ENCODE assay signal across 8 cellular contexts in the genomic region with DNA sequence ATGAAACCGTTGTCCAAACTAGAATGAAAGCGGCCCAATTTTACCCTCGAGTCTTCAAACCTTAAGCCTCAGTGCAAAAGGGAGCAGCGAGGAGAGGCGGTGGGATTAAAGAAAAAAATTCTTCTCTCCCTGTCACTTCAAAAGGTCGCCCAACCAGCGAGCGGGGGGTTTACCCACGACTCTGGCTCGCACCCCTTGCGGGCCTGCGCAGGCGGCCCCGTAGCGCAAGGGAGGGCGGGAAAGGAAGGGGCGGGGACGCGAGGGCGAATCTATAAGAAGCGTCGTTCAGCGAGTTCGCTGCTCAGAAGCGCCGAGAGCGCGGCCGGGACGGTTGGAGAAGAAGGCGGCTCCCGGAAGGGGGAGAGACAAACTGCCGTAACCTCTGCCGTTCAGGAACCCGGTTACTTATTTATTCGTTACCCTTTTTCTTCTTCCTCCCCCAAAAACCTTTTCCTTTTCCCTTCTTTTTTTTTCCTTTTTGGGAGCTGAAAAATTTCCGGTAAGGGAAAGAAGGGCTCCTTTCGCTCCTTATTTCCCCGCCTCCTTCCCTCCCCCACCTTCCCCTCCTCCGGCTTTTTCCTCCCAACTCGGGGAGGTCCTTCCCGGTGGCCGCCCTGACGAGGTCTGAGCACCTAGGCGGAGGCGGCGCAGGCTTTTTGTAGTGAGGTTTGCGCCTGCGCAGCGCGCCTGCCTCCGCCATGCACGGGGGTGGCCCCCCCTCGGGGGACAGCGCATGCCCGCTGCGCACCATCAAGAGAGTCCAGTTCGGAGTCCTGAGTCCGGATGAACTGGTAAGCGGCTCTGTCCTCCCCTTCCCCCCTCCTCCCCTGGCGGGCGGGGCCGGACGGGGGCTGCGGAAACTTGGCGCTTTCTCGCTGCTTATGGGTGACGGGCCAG. TPM values are rescaled to one million over a fixed set of nuclear protein-coding genes. Genes with fewer than 3 reads are reported as not detected.
DNase-seq lines count a peak whose midpoint lies in the region; ATAC-seq and TF ChIP-seq lines count a peak whose summit lies in the region.

A gene (plus strand): TSS at position 300 of the 897 bp plus-strand sequence.

- no peak for TF ChIP-seq CTCF in lower leg skin (IDR thresholded peaks at IDR 0.05)

- CTCF ChIA-PET in activated CD4-positive, alpha-beta memory T cell treated with anti-CD3 and anti-CD28 coated beads, Interleukin-2, amount 10 ng/mL, durations not matched to agents 7 days and 5 days (lab: Charles Lee) = interaction anchor here (0.6 to 5.7 kb wide), 5 partner anchors 8 to 136 kb away, joined by 3 to 47 read pairs (median 3); a partner anchor contains a TSS

- intact Hi-C loops in lower leg skin (cut with DNase I; ENCODE audit: low total_unique reads) = no loop called here

- H3K27ac Mint-ChIP-seq in activated CD4-positive, alpha-beta memory T cell treated with anti-CD3 and anti-CD28 coated beads, Interleukin-2, amount 10 ng/mL, durations not matched to agents 7 days and 5 days = peak within 1 kb of the TSS; percentile 98

- ATAC-seq in GM19438 (IDR thresholded peaks at IDR 0.05; ENCODE audit: low read depth, unreplicated experiment) = peak; percentile 54
- peak; percentile 33 for ATAC-seq in HG03575 (IDR thresholded peaks at IDR 0.05; ENCODE audit: extremely low read depth, insufficient number of reproducible peaks, low FRiP score, unreplicated experiment)

- no peaks in the 10 kb centered on the region for H3K27me3 ChIP-seq in duodenal mucosa (ENCODE audit: control insufficient read depth in 1 of 2, insufficient read depth in 2 of 2, low read length in 2 of 2)

- H3K36me3 Mint-ChIP-seq in activated CD4-positive, alpha-beta memory T cell treated with anti-CD3 and anti-CD28 coated beads, Interleukin-2, amount 10 ng/mL, durations not matched to agents 7 days and 5 days (ENCODE audit: low read depth) = peaks cover 39% of the 10 kb centered on the region

- no peaks in the 10 kb centered on the region for H3K9me3 Mint-ChIP-seq in activated CD4-positive, alpha-beta memory T cell treated with anti-CD3 and anti-CD28 coated beads, Interleukin-2, amount 10 ng/mL, durations not matched to agents 7 days and 5 days

- H3K4me1 Mint-ChIP-seq in activated CD4-positive, alpha-beta memory T cell treated with anti-CD3 and anti-CD28 coated beads, Interleukin-2, amount 10 ng/mL, durations not matched to agents 7 days and 5 days = peaks cover 66% of the 10 kb centered on the region

- no peaks in the 10 kb centered on the region for H3K27me3 Mint-ChIP-seq in activated CD4-positive, alpha-beta memory T cell treated with anti-CD3 and anti-CD28 coated beads, Interleukin-2, amount 10 ng/mL, durations not matched to agents 7 days and 5 days

- H3K9me3 ChIP-seq in duodenal mucosa (ENCODE audit: control insufficient read depth in 1 of 2, low read length in 2 of 2) = no peaks in the 10 kb centered on the region

- whole genome bisulfite sequencing in lower leg skin, 2 donors = 0% methylated on average over 62 of the region's 68 CpGs

- H3K36me3 ChIP-seq in duodenal mucosa (ENCODE audit: control insufficient read depth in 1 of 2, insufficient read depth in 2 of 2, low read length in 2 of 2) = no peaks in the 10 kb centered on the region

- H3K9ac ChIP-seq in duodenal mucosa (ENCODE audit: low read depth in 1 of 2, low read length in 2 of 2) = peak within 1 kb of the TSS; percentile 98 to 99

- H3K4me3 Mint-ChIP-seq in activated CD4-positive, alpha-beta memory T cell treated with anti-CD3 and anti-CD28 coated beads, Interleukin-2, amount 10 ng/mL, durations not matched to agents 7 days and 5 days = peak within 1 kb of the TSS; percentile 87

- DNase-seq in CD1c-positive myeloid dendritic cell (ENCODE audit: extremely low spot score) = peak; percentile 99
- DNase-seq in NCI-H82 treated with DMSO at 0.1 percent for 48 hours (lab: John Stamatoyannopoulos, UW; ENCODE audit: unreplicated experiment) = peak; percentile 98
- peak; percentile 97 for DNase-seq in activated CD4-positive, alpha-beta memory T cell treated with anti-CD3 and anti-CD28 coated beads, Interleukin-2, amount 10 ng/mL, durations not matched to agents 7 days and 5 days
- peak; percentile 96 to 99 for DNase-seq in lower leg skin (ENCODE audit: low spot score in 2 of 2)
- peak; percentile 94 to 96 for DNase-seq in stimulated activated CD4-positive, alpha-beta T cell treated with anti-CD3 and anti-CD28 coated beads, Interleukin-4, amount 100 ng/mL, for 48 hours (ENCODE audit: low read depth in 2 of 2)

- POLR2A ChIA-PET in activated CD4-positive, alpha-beta memory T cell treated with anti-CD3 and anti-CD28 coated beads, Interleukin-2, amount 10 ng/mL, durations not matched to agents 7 days and 5 days (lab: Charles Lee) = interaction anchor here (0.7 to 13.0 kb wide), 48 partner anchors 8 to 736 kb away, joined by 3 to 232 read pairs (median 4); a partner anchor contains a TSS

- H3K27ac ChIP-seq in duodenal mucosa (ENCODE audit: low read depth, low read length) = peak within 1 kb of the TSS; percentile 99

- H3K4me3 ChIP-seq in duodenal mucosa (ENCODE audit: low read depth in 1 of 2, low read length in 2 of 2) = peak within 1 kb of the TSS; percentile 92 to 94
- H3K4me3 ChIP-seq in lower leg skin (ENCODE audit: low read depth, poor library complexity, severe bottlenecking) = peak within 1 kb of the TSS; percentile 71

- H3K4me1 ChIP-seq in duodenal mucosa (ENCODE audit: control insufficient read depth in 1 of 2, insufficient read depth in 2 of 2, low read length in 2 of 2) = peaks cover 27 to 46% of the 10 kb centered on the region in 2 donors

- TF ChIP-seq POLR2A in lower leg skin (IDR thresholded peaks at IDR 0.05) = peak in 1 of 2 donors; percentile 100

RNA-seq across cellular contexts. Expression of the gene that starts here (rescaled TPM):
- total RNA-seq in activated CD4-positive, alpha-beta memory T cell treated with anti-CD3 and anti-CD28 coated beads, Interleukin-2, amount 10 ng/mL, durations not matched to agents 7 days and 5 days = 100 to 1,000 TPM; 169 to 172 TPM
- 100 to 1,000 TPM in 3 of 4 donors, 10 to 100 TPM in 1; 93.9 to 120 (median 110) TPM for total RNA-seq in lower leg skin

Comparison
In these comparisons a context has a peak if more than half of its experiments do, and no peak if none do; other contexts are left out.
1. Peak in every context shown above with its lines: DNase-seq, ATAC-seq, H3K4me3 ChIP-seq and H3K27ac ChIP-seq.